Comparison of ENCODE assay signal across 39 cellular contexts in the genomic region with DNA sequence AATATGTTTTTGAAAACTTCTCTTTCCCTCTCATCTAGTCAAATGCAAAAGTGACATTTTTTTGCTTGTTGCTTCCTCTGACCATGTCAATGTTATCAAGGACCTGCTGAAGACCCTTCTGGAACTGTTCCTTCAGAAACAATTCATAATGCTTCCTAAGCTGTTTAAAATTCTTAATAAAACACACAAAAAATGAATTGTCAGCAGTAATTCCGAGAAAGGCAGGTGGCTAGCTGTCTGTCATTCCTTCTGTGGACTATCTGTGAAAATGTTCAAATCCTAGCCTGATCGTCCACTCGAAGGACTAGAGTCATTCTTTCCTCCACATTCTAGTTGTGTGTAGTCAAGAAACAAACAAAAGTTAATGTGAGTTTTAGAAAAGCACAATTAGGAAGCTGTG. TPM values are rescaled to one million over a fixed set of nuclear protein-coding genes. Genes with fewer than 3 reads are reported as not detected.
"Had no signal": no experiment of that assay in that cellular context is flagged by ENCODE, and none has a peak within 500 bp of the region (broad histone marks: within the 10 kb centered on the region; RNA-seq: fewer than 3 reads in every experiment).

No MANE protein-coding gene starts in this region.

- ATAC-seq: activated CD4-positive, alpha-beta T cell treated with anti-CD3 and anti-CD28 coated beads for 36 hours; activated CD4-positive, CD25-positive, alpha-beta regulatory T cell treated with anti-CD3 and anti-CD28 coated beads, Interleukin-2, amount 50 U/mL, for 24 hours; activated CD8-positive, alpha-beta memory T cell treated with anti-CD3 and anti-CD28 coated beads, Interleukin-2, amount 10 ng/mL, durations not matched to agents 7 days and 5 days; activated CD8-positive, alpha-beta T cell treated with anti-CD3 and anti-CD28 coated beads, Interleukin-2, amount 10 ng/mL, durations not matched to agents 7 days and 5 days; activated naive CD8-positive, alpha-beta T cell treated with anti-CD3 and anti-CD28 coated beads, Interleukin-2, amount 50 U/mL, for 24 hours; WTC11 had no signal

- FAIRE-seq: bronchial epithelial cell had no signal

- DNase-seq: activated CD4-positive, alpha-beta memory T cell treated with anti-CD3 and anti-CD28 coated beads, Interleukin-2, amount 10 ng/mL, durations not matched to agents 7 days and 5 days; activated CD4-positive, alpha-beta T cell treated with anti-CD3 and anti-CD28 coated beads for 1 hour; activated CD4-positive, alpha-beta T cell treated with anti-CD3 and anti-CD28 coated beads for 36 hours; activated CD4-positive, alpha-beta T cell treated with anti-CD3 and anti-CD28 coated beads for 48 hours; activated CD4-positive, alpha-beta T cell treated with anti-CD3 and anti-CD28 coated beads, Interleukin-2, amount 10 ng/mL, durations not matched to agents 7 days and 5 days; activated CD4-positive, alpha-beta T cell treated with anti-CD3 and anti-CD28 coated beads, Interleukin-2, amount 50 U/mL, for 48 hours; activated CD4-positive, CD25-positive, alpha-beta regulatory T cell; activated CD8-positive, alpha-beta memory T cell treated with anti-CD3 and anti-CD28 coated beads for 24 hours; activated CD8-positive, alpha-beta memory T cell treated with anti-CD3 and anti-CD28 coated beads, Interleukin-2, amount 10 ng/mL, durations not matched to agents 7 days and 5 days; activated CD8-positive, alpha-beta memory T cell treated with anti-CD3 and anti-CD28 coated beads, Interleukin-2, amount 50 U/mL, for 48 hours; activated CD8-positive, alpha-beta T cell treated with anti-CD3 and anti-CD28 coated beads, Interleukin-2, amount 10 ng/mL, durations not matched to agents 7 days and 5 days; activated effector memory CD4-positive, alpha-beta T cell treated with Interleukin-2 at 50 U/mL for 16 hours; activated gamma-delta T cell; activated naive CD4-positive, alpha-beta T cell treated with anti-CD3 and anti-CD28 coated beads, Interleukin-2, amount 10 ng/mL, durations not matched to agents 7 days and 5 days; activated naive CD4-positive, alpha-beta T cell treated with Interleukin-2 at 50 U/mL for 16 hours; activated naive CD8-positive, alpha-beta T cell treated with anti-CD3 and anti-CD28 coated beads, Interleukin-2, amount 10 ng/mL, durations not matched to agents 7 days and 5 days; activated naive CD8-positive, alpha-beta T cell treated with anti-CD3 and anti-CD28 coated beads, Interleukin-2, amount 50 U/mL, for 24 hours; activated T-cell treated with anti-CD3 and anti-CD28 coated beads, Interleukin-2, amount 50 U/mL, for 24 hours; activated T-cell treated with anti-CD3 and anti-CD28 coated beads, Interleukin-2, amount 50 U/mL, for 48 hours; amygdala; anterior cingulate cortex; caudate nucleus; cerebellar nuclear complex; T-helper 1 cell; T-helper 2 cell; T-helper 9 cell; WERI-Rb-1 had no signal

- H3K27ac Mint-ChIP-seq: activated CD4-positive, alpha-beta memory T cell treated with anti-CD3 and anti-CD28 coated beads, Interleukin-2, amount 10 ng/mL, durations not matched to agents 7 days and 5 days; activated CD4-positive, alpha-beta T cell treated with anti-CD3 and anti-CD28 coated beads for 36 hours; activated CD4-positive, alpha-beta T cell treated with anti-CD3 and anti-CD28 coated beads, Interleukin-2, amount 10 ng/mL, durations not matched to agents 7 days and 5 days; activated CD8-positive, alpha-beta memory T cell treated with anti-CD3 and anti-CD28 coated beads, Interleukin-2, amount 10 ng/mL, durations not matched to agents 7 days and 5 days; activated CD8-positive, alpha-beta T cell treated with anti-CD3 and anti-CD28 coated beads, Interleukin-2, amount 10 ng/mL, durations not matched to agents 7 days and 5 days; activated naive CD4-positive, alpha-beta T cell treated with anti-CD3 and anti-CD28 coated beads, Interleukin-2, amount 10 ng/mL, durations not matched to agents 7 days and 5 days; activated naive CD4-positive, alpha-beta T cell treated with anti-CD3 and anti-CD28 coated beads, Interleukin-2, amount 50 U/mL, for 24 hours; activated naive CD8-positive, alpha-beta T cell; activated naive CD8-positive, alpha-beta T cell treated with anti-CD3 and anti-CD28 coated beads, Interleukin-2, amount 10 ng/mL, durations not matched to agents 7 days and 5 days; activated naive CD8-positive, alpha-beta T cell treated with anti-CD3 and anti-CD28 coated beads, Interleukin-2, amount 50 U/mL, for 24 hours; activated T-cell treated with anti-CD3 and anti-CD28 coated beads, Interleukin-2, amount 50 U/mL, for 24 hours; activated T-helper 2 cell treated with anti-CD3 and anti-CD28 coated beads, Interferon-gamma antibody, Interleukin-2, Interleukin-4, amounts not matched to agents 10 μg/mL and 5 μg/mL and 100 μg/mL, durations not matched to agents 14 hours and 24 hours and 36 hours; brain; T-helper 1 cell treated with Interleukin-12 subunit alpha and Interleukin-12 subunit beta and Interleukin-4 antibody, amounts not matched to agents 30 μg/mL and 1 μg/mL, for 36 hours; T-helper 2 cell treated with Interferon-gamma antibody and Interleukin-4, amounts not matched to agents 5 μg/mL and 100 μg/mL, for 36 hours; WTC11 had no signal

- H3K27ac ChIP-seq: ascending aorta, cardiac muscle cell, WERI-Rb-1 had no signal

- H3K4me1 ChIP-seq: ascending aorta had no signal

- H3K4me3 ChIP-seq: ascending aorta, cardiac muscle cell had no signal

- H3K9me3 ChIP-seq: ascending aorta had no signal

- H3K4me1 Mint-ChIP-seq: activated CD4-positive, alpha-beta memory T cell treated with anti-CD3 and anti-CD28 coated beads, Interleukin-2, amount 10 ng/mL, durations not matched to agents 7 days and 5 days; activated CD4-positive, alpha-beta T cell treated with anti-CD3 and anti-CD28 coated beads for 36 hours; activated CD4-positive, alpha-beta T cell treated with anti-CD3 and anti-CD28 coated beads, Interleukin-2, amount 10 ng/mL, durations not matched to agents 7 days and 5 days; activated CD8-positive, alpha-beta memory T cell treated with anti-CD3 and anti-CD28 coated beads, Interleukin-2, amount 10 ng/mL, durations not matched to agents 7 days and 5 days; activated naive CD4-positive, alpha-beta T cell treated with anti-CD3 and anti-CD28 coated beads, Interleukin-2, amount 10 ng/mL, durations not matched to agents 7 days and 5 days; activated naive CD4-positive, alpha-beta T cell treated with anti-CD3 and anti-CD28 coated beads, Interleukin-2, amount 50 U/mL, for 24 hours; activated naive CD8-positive, alpha-beta T cell treated with anti-CD3 and anti-CD28 coated beads, Interleukin-2, amount 10 ng/mL, durations not matched to agents 7 days and 5 days; activated naive CD8-positive, alpha-beta T cell treated with anti-CD3 and anti-CD28 coated beads, Interleukin-2, amount 50 U/mL, for 24 hours; central memory CD8-positive, alpha-beta T cell; WTC11 had no signal

- H3K27me3 ChIP-seq: ascending aorta, cardiac muscle cell had no signal

- H3K36me3 ChIP-seq: ascending aorta, cardiac muscle cell, WERI-Rb-1 had no signal

- H3K36me3 Mint-ChIP-seq: activated CD8-positive, alpha-beta memory T cell treated with anti-CD3 and anti-CD28 coated beads, Interleukin-2, amount 10 ng/mL, durations not matched to agents 7 days and 5 days; activated naive CD4-positive, alpha-beta T cell treated with anti-CD3 and anti-CD28 coated beads, Interleukin-2, amount 10 ng/mL, durations not matched to agents 7 days and 5 days; activated naive CD4-positive, alpha-beta T cell treated with anti-CD3 and anti-CD28 coated beads, Interleukin-2, amount 50 U/mL, for 24 hours; activated naive CD8-positive, alpha-beta T cell; activated naive CD8-positive, alpha-beta T cell treated with anti-CD3 and anti-CD28 coated beads, Interleukin-2, amount 10 ng/mL, durations not matched to agents 7 days and 5 days; brain; WTC11 had no signal

- H3K9me3 Mint-ChIP-seq: activated CD4-positive, alpha-beta memory T cell treated with anti-CD3 and anti-CD28 coated beads, Interleukin-2, amount 10 ng/mL, durations not matched to agents 7 days and 5 days; activated CD4-positive, alpha-beta T cell treated with anti-CD3 and anti-CD28 coated beads, Interleukin-2, amount 10 ng/mL, durations not matched to agents 7 days and 5 days; activated naive CD4-positive, alpha-beta T cell treated with anti-CD3 and anti-CD28 coated beads, Interleukin-2, amount 10 ng/mL, durations not matched to agents 7 days and 5 days; activated naive CD4-positive, alpha-beta T cell treated with anti-CD3 and anti-CD28 coated beads, Interleukin-2, amount 50 U/mL, for 24 hours; activated naive CD8-positive, alpha-beta T cell treated with anti-CD3 and anti-CD28 coated beads, Interleukin-2, amount 10 ng/mL, durations not matched to agents 7 days and 5 days; activated T-cell treated with anti-CD3 and anti-CD28 coated beads, Interleukin-2, amount 50 U/mL, for 24 hours; activated T-helper 2 cell treated with anti-CD3 and anti-CD28 coated beads, Interferon-gamma antibody, Interleukin-2, Interleukin-4, amounts not matched to agents 10 μg/mL and 5 μg/mL and 100 μg/mL, durations not matched to agents 14 hours and 24 hours and 36 hours; central memory CD8-positive, alpha-beta T cell; T-helper 1 cell treated with Interleukin-12 subunit alpha and Interleukin-12 subunit beta and Interleukin-4 antibody, amounts not matched to agents 30 μg/mL and 1 μg/mL, for 36 hours; T-helper 2 cell treated with Interferon-gamma antibody and Interleukin-4, amounts not matched to agents 5 μg/mL and 100 μg/mL, for 36 hours; WTC11 had no signal

- H3K27me3 Mint-ChIP-seq: activated CD4-positive, alpha-beta memory T cell treated with anti-CD3 and anti-CD28 coated beads, Interleukin-2, amount 10 ng/mL, durations not matched to agents 7 days and 5 days; activated CD4-positive, alpha-beta T cell treated with anti-CD3 and anti-CD28 coated beads, Interleukin-2, amount 10 ng/mL, durations not matched to agents 7 days and 5 days; activated CD8-positive, alpha-beta memory T cell treated with anti-CD3 and anti-CD28 coated beads, Interleukin-2, amount 10 ng/mL, durations not matched to agents 7 days and 5 days; activated naive CD4-positive, alpha-beta T cell treated with anti-CD3 and anti-CD28 coated beads, Interleukin-2, amount 10 ng/mL, durations not matched to agents 7 days and 5 days; activated naive CD4-positive, alpha-beta T cell treated with anti-CD3 and anti-CD28 coated beads, Interleukin-2, amount 50 U/mL, for 24 hours; activated naive CD8-positive, alpha-beta T cell; activated naive CD8-positive, alpha-beta T cell treated with anti-CD3 and anti-CD28 coated beads, Interleukin-2, amount 10 ng/mL, durations not matched to agents 7 days and 5 days; activated naive CD8-positive, alpha-beta T cell treated with anti-CD3 and anti-CD28 coated beads, Interleukin-2, amount 50 U/mL, for 24 hours had no signal

- H3K4me3 Mint-ChIP-seq: activated CD4-positive, alpha-beta memory T cell treated with anti-CD3 and anti-CD28 coated beads, Interleukin-2, amount 10 ng/mL, durations not matched to agents 7 days and 5 days; activated CD4-positive, alpha-beta T cell treated with anti-CD3 and anti-CD28 coated beads for 36 hours; activated CD4-positive, alpha-beta T cell treated with anti-CD3 and anti-CD28 coated beads, Interleukin-2, amount 10 ng/mL, durations not matched to agents 7 days and 5 days; activated CD8-positive, alpha-beta memory T cell treated with anti-CD3 and anti-CD28 coated beads, Interleukin-2, amount 10 ng/mL, durations not matched to agents 7 days and 5 days; activated CD8-positive, alpha-beta T cell treated with anti-CD3 and anti-CD28 coated beads, Interleukin-2, amount 10 ng/mL, durations not matched to agents 7 days and 5 days; activated naive CD4-positive, alpha-beta T cell treated with anti-CD3 and anti-CD28 coated beads, Interleukin-2, amount 10 ng/mL, durations not matched to agents 7 days and 5 days; activated naive CD4-positive, alpha-beta T cell treated with anti-CD3 and anti-CD28 coated beads, Interleukin-2, amount 50 U/mL, for 24 hours; activated naive CD8-positive, alpha-beta T cell; activated naive CD8-positive, alpha-beta T cell treated with anti-CD3 and anti-CD28 coated beads, Interleukin-2, amount 10 ng/mL, durations not matched to agents 7 days and 5 days; activated naive CD8-positive, alpha-beta T cell treated with anti-CD3 and anti-CD28 coated beads, Interleukin-2, amount 50 U/mL, for 24 hours; activated T-cell treated with anti-CD3 and anti-CD28 coated beads, Interleukin-2, amount 50 U/mL, for 24 hours; brain; central memory CD8-positive, alpha-beta T cell; T-helper 1 cell treated with Interleukin-12 subunit alpha and Interleukin-12 subunit beta and Interleukin-4 antibody, amounts not matched to agents 30 μg/mL and 1 μg/mL, for 36 hours; T-helper 2 cell treated with Interferon-gamma antibody and Interleukin-4, amounts not matched to agents 5 μg/mL and 100 μg/mL, for 36 hours; WTC11 had no signal

RNA-seq across cellular contexts. Expression of gene TRIL, which starts 56.6 kb away (rescaled TPM):
- total RNA-seq: activated CD4-positive, alpha-beta T cell treated with anti-CD3 and anti-CD28 coated beads for 36 hours; activated CD4-positive, alpha-beta T cell treated with anti-CD3 and anti-CD28 coated beads, Interleukin-2, amount 10 ng/mL, durations not matched to agents 7 days and 5 days; activated CD8-positive, alpha-beta T cell treated with anti-CD3 and anti-CD28 coated beads, Interleukin-2, amount 10 ng/mL, durations not matched to agents 7 days and 5 days; activated naive CD8-positive, alpha-beta T cell treated with anti-CD3 and anti-CD28 coated beads, Interleukin-2, amount 10 ng/mL, durations not matched to agents 7 days and 5 days; activated T-helper 2 cell treated with anti-CD3 and anti-CD28 coated beads, Interferon-gamma antibody, Interleukin-2, Interleukin-4, amounts not matched to agents 10 μg/mL and 5 μg/mL and 100 μg/mL, durations not matched to agents 14 hours and 24 hours and 36 hours had no signal
